9 cellular contexts compared by ENCODE assay signal in the genomic region with DNA sequence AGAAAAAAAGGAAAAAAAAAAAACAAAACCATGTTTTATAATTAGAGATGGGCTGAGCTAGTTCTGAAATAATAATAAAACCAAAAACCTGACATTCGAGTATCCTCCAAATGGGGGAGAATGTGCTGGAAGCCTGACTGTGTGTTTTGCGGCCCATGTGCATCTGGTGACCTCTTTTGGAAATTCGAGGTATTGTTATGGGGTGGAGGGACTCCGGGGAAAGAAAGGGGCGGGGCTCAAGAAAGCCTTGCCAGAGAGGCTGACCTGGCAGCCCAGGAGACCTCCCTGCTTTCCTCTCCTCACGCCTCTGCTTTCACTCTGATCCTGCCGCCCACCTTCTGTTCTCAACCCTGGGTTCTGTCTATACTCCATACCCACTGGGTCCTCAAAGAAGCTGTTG.
DNase-seq lines count a peak whose midpoint lies in the region; ATAC-seq, FAIRE-seq and TF ChIP-seq lines count a peak whose summit lies in the region.
"Had no signal": no experiment of that assay in that cellular context is flagged by ENCODE, and none has a peak within 500 bp of the region (broad histone marks: within the 10 kb centered on the region; RNA-seq: fewer than 3 reads in every experiment).

No MANE protein-coding gene starts in this region.

- no peak overlapping the region for H3K4me2 ChIP-seq in H1 (ENCODE audit: insufficient read depth in 1 of 2, low read depth in 2 of 2, low read length in 2 of 2)

- DNase-seq in AG09319 (ENCODE audit: extremely low read depth, low read depth) (no peak), NCI-H2227 (lab: John Stamatoyannopoulos, UW; ENCODE audit: unreplicated experiment) (peak; percentile 44), H1 (ENCODE audit: low read depth in 1 of 2, low spot score in 2 of 2) (peak; percentile 41 to 69), dedifferentiated amniotic fluid mesenchymal stem cell (ENCODE audit: extremely low spot score) (no peak), NCI-H128 (lab: John Stamatoyannopoulos, UW; ENCODE audit: unreplicated experiment) (no peak)
- DNase-seq in stimulated activated CD4-positive, alpha-beta T cell treated with anti-CD3 and anti-CD28 coated beads, Interleukin-1b, Interleukin-23, amount 100 ng/mL, for 48 hours, result no peak

- CTCF ChIA-PET in H1 (lab: Charles Lee; ENCODE audit: partially characterized antibody), result interaction anchor here (0.6 to 8.2 kb wide), 18 partner anchors 11 to 432 kb away, joined by 3 to 90 read pairs (median 4); no protein-coding TSS in a partner anchor

- no peak overlapping the region for H3K27ac ChIP-seq in H1 (ENCODE audit: low read depth, low read length)

- no peak overlapping the region for H3K4me3 ChIP-seq in H1 (ENCODE audit: extremely low read depth in 1 of 4, insufficient read depth in 2 of 4, low read depth in 3 of 4, low read length in 4 of 4)
- H3K4me3 ChIP-seq: lung had no signal

- no peak overlapping the region for H2BK15ac ChIP-seq in H1 (ENCODE audit: low read length)

- TF ChIP-seq RAD21 in H1 (IDR thresholded peaks at IDR 0.05 in 1 of 2, conservative IDR thresholded peaks at IDR 0.05 in 1 of 2; ENCODE audit: low read depth in 2 of 2, low read length in 2 of 2), result peak; percentile 63 to 71

- H3K23ac ChIP-seq in H1 (ENCODE audit: insufficient read length), result no peak overlapping the region

- H2BK12ac ChIP-seq in H1 (ENCODE audit: low read depth, low read length), result no peak overlapping the region

- no peaks in the 10 kb centered on the region; a peak in 2 of 7 replicates for H3K4me1 ChIP-seq in H1 (replicated peaks in 1 of 4; ENCODE audit: control insufficient read depth in 3 of 4, insufficient read depth in 4 of 4, low read length in 3 of 4)

- no peak overlapping the region for H3K18ac ChIP-seq in H1 (ENCODE audit: extremely low read depth, low read length)

- POLR2A ChIA-PET in H1 (lab: Charles Lee; ENCODE audit: partially characterized antibody), result interaction anchor here (0.5 to 1.5 kb wide), 2 partner anchors 11 to 429 kb away, joined by 3 read pairs; no protein-coding TSS in a partner anchor

- TF ChIP-seq CTCF in AG09319 (IDR thresholded peaks at IDR 0.05; ENCODE audit: low read depth, low read length), result peak; percentile 5; the same call in 1 of the 2 replicates
- TF ChIP-seq CTCF in GM12873 (IDR thresholded peaks at IDR 0.05; ENCODE audit: insufficient read depth, low read depth, low read length, missing control alignments), result peak; percentile 73
- TF ChIP-seq CTCF in H1 (IDR thresholded peaks at IDR 0.05; ENCODE audit: control extremely low read depth in 1 of 3, insufficient read depth in 1 of 3, low read depth in 1 of 3, low read length in 3 of 3), result peak; percentile 32 to 57 (median 55)

- WGBS in H1 (ENCODE audit: extremely low coverage in 1 of 2, insufficient coverage in 1 of 2, insufficient read length in 1 of 2, insufficient replicate concordance in 2 of 2, low coverage in 1 of 2, low lambda C conversion rate in 2 of 2, missing lambda C conversion rate in 1 of 2), 2 experiments, result 49% methylated on average over 7 of the region's 7 CpGs; no CpG with 5 or more reads in 1 of the 2 experiments

- H3K79me2 ChIP-seq in H1 (ENCODE audit: control insufficient read depth in 1 of 2, insufficient read depth in 2 of 2, low read length in 2 of 2), result no peaks in the 10 kb centered on the region

- no peak overlapping the region for H2BK5ac ChIP-seq in H1 (ENCODE audit: low read depth, low read length)

- no peak overlapping the region for H2AFZ ChIP-seq in H1 (ENCODE audit: low read length)

- peak; percentile 60 for FAIRE-seq in H1 (lab: Jason Lieb, UNC)

- H3K27me3 ChIP-seq in H1 (replicated peaks in 1 of 4; ENCODE audit: control insufficient read depth in 3 of 4, extremely low read depth in 1 of 4, insufficient read depth in 3 of 4, low read length in 3 of 4), result no peaks in the 10 kb centered on the region

- H2BK120ac ChIP-seq in H1 (replicated peaks; ENCODE audit: low read depth, low read length), result no peak overlapping the region

- no peak overlapping the region for H3K9ac ChIP-seq in H1 (replicated peaks in 1 of 4; ENCODE audit: extremely low read depth in 1 of 4, low read depth in 3 of 4, low read length in 3 of 4)

- peaks cover 0 to 2% of the 10 kb centered on the region in 2 experiments for H4K20me1 ChIP-seq in H1 (replicated peaks in 1 of 2; ENCODE audit: control insufficient read depth in 1 of 2, insufficient read depth in 2 of 2, low read length in 2 of 2)

- no peak overlapping the region for H3K4ac ChIP-seq in H1 (replicated peaks; ENCODE audit: insufficient read length, low read depth, low read length)

- H2BK20ac ChIP-seq in H1 (ENCODE audit: low read length), result no peak overlapping the region

- H3K23me2 ChIP-seq in H1 (ENCODE audit: low read depth, low read length), result no peaks in the 10 kb centered on the region

- ATAC-seq in HG03039 (IDR thresholded peaks at IDR 0.05; ENCODE audit: unreplicated experiment), result no peak

- H3K14ac ChIP-seq in H1 (ENCODE audit: insufficient read length), result no peak overlapping the region

- no peaks in the 10 kb centered on the region for H3K9me3 ChIP-seq in H1 (ENCODE audit: insufficient read depth in 2 of 2, low read depth in 1 of 2, low read length in 1 of 2)

- TF ChIP-seq POLR2A in H1 (IDR thresholded peaks at IDR 0.05; ENCODE audit: control extremely low read depth in 1 of 2, low read depth in 2 of 2, low read length in 2 of 2), result no peak

- H4K5ac ChIP-seq in H1 (ENCODE audit: insufficient read length, low read depth, low read length), result no peak overlapping the region

- no peak overlapping the region for H4K8ac ChIP-seq in H1 (ENCODE audit: extremely low read depth, insufficient read depth, low read length)

- no peak overlapping the region for H3K56ac ChIP-seq in H1 (replicated peaks; ENCODE audit: insufficient read length, low read depth, low read length)

- no peak for TF ChIP-seq EP300 in H1 (IDR thresholded peaks at IDR 0.05; ENCODE audit: borderline replicate concordance in 1 of 2, low read depth in 2 of 2, low read length in 2 of 2)

- no peaks in the 10 kb centered on the region; a peak in 1 of 8 replicates for H3K36me3 ChIP-seq in H1 (ENCODE audit: control insufficient read depth in 2 of 4, insufficient read depth in 4 of 4, low read length in 3 of 4)

- no peaks in the 10 kb centered on the region for H3K79me1 ChIP-seq in H1 (ENCODE audit: low read depth, low read length)

- no peak overlapping the region for H4K91ac ChIP-seq in H1 (replicated peaks; ENCODE audit: insufficient read length, low read length)

- no peak overlapping the region for H2AK5ac ChIP-seq in H1 (ENCODE audit: low read depth, low read length)

TF ChIP-seq in H1, 55 proteins besides CTCF, POLR2A, EP300 and RAD21:
- TF ChIP-seq CREB1 (IDR thresholded peaks at IDR 0.05) (no peak), SP1 (IDR thresholded peaks at IDR 0.05; ENCODE audit: low read depth, low read length) (no peak), SRF (IDR thresholded peaks at IDR 0.05; ENCODE audit: low read depth, low read length) (no peak), ASH2L (IDR thresholded peaks at IDR 0.05; ENCODE audit: low read length) (no peak), HDAC6 (IDR thresholded peaks at IDR 0.05; ENCODE audit: low read depth, low read length) (no peak), E2F6 (IDR thresholded peaks at IDR 0.05) (peak; percentile 38; the same call in 1 of the 2 replicates), CBX8 (IDR thresholded peaks at IDR 0.05; ENCODE audit: borderline replicate concordance, low read depth, low read length) (no peak), SP4 (IDR thresholded peaks at IDR 0.05; ENCODE audit: low read length) (no peak), POLR2AphosphoS5 (IDR thresholded peaks at IDR 0.05; ENCODE audit: low read depth, low read length) (no peak), BRCA1 (IDR thresholded peaks at IDR 0.05; ENCODE audit: low read depth, low read length) (no peak), MAX (IDR thresholded peaks at IDR 0.05) (peak; percentile 73; the same call in 1 of the 2 replicates), TAF1 (IDR thresholded peaks at IDR 0.05; ENCODE audit: low read depth, low read length) (no peak)

Comparison
In these comparisons a context has a peak if more than half of its experiments do, and no peak if none do; other contexts are left out.
1. DNase-seq: peak in NCI-H2227 (single experiment) and H1 (2 of 2); none in AG09319 (single experiment), dedifferentiated amniotic fluid mesenchymal stem cell (single experiment), stimulated activated CD4-positive, alpha-beta T cell treated with anti-CD3 and anti-CD28 coated beads, Interleukin-1b, Interleukin-23, amount 100 ng/mL, for 48 hours (single experiment) and NCI-H128 (single experiment).
2. CTCF ChIP-seq: peak in every context shown above with its lines; median percentile 73 in GM12873; 55 in H1; 5 in AG09319.